21 cellular contexts compared by ENCODE assay signal in the genomic region with DNA sequence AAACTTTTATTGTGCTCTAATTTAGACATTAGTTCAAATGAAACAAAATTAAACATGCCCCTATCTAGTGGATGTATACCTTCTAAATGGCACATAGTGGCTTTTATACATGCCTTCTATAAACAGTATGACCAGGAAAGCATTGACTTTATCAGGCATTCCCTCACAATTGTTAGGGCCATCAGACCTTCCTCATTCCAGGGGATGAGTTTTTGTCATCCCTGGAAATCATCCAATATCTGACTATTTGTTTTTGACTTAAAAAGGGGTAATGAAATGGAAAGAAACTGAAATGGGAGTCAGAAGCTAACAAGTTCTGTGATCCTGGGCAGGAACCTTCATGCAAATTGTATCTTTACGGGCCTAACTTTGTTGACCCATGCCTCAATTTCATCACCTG.
"Had no signal": no experiment of that assay in that cellular context is flagged by ENCODE, and none has a peak within 500 bp of the region (broad histone marks: within the 10 kb centered on the region; RNA-seq: fewer than 3 reads in every experiment).

No MANE protein-coding gene starts in this region.

- DNase-seq: activated CD4-positive, alpha-beta T cell treated with anti-CD3 and anti-CD28 coated beads for 1 hour; activated CD4-positive, alpha-beta T cell treated with anti-CD3 and anti-CD28 coated beads, Interleukin-2, amount 50 U/mL, for 48 hours; activated CD8-positive, alpha-beta memory T cell treated with anti-CD3 and anti-CD28 coated beads, Interleukin-2, amount 10 ng/mL, durations not matched to agents 7 days and 5 days; activated effector memory CD4-positive, alpha-beta T cell treated with anti-CD3 and anti-CD28 coated beads, Interleukin-2, amount 50 U/mL, for 16 hours; activated T-cell treated with anti-CD3 and anti-CD28 coated beads, Interleukin-2, amount 50 U/mL, for 1 hour; amniotic stem cell; effector CD8-positive, alpha-beta T cell; glutamatergic neuron; hippocampal formation; lower lobe of right lung; nephron progenitor cell; nucleus accumbens; posterior cingulate gyrus; sigmoid colon; stimulated activated CD4-positive, alpha-beta T cell treated with anti-CD3 and anti-CD28 coated beads, Interleukin-4, amount 100 ng/mL, for 24 hours; upper lobe of right lung; WERI-Rb-1 had no signal

- ATAC-seq: activated CD8-positive, alpha-beta memory T cell treated with anti-CD3 and anti-CD28 coated beads, Interleukin-2, amount 10 ng/mL, durations not matched to agents 7 days and 5 days; activated naive CD4-positive, alpha-beta T cell treated with anti-CD3 and anti-CD28 coated beads, Interleukin-2, amount 50 U/mL, for 72 hours; lower lobe of right lung; stimulated activated memory B cell treated with anti-CD40 and anti-IgM and Interleukin-4, amounts not matched to agents 10 μg/mL and 1 μg/mL and 100 μg/mL, for 72 hours; upper lobe of right lung had no signal

- H3K9me3 Mint-ChIP-seq: dendritic cell treated with granulocyte-macrophage colony-stimulating factor and Interleukin-4, amounts not matched to agents 40 ng/mL and 50 ng/mL, for 4 days had no signal

- H3K4me1 Mint-ChIP-seq: stimulated activated memory B cell treated with anti-CD40 and anti-IgM and Interleukin-4, amounts not matched to agents 10 μg/mL and 1 μg/mL and 100 μg/mL, for 72 hours had no signal

- H3K27me3 Mint-ChIP-seq: activated CD8-positive, alpha-beta memory T cell treated with anti-CD3 and anti-CD28 coated beads, Interleukin-2, amount 10 ng/mL, durations not matched to agents 7 days and 5 days; stimulated activated memory B cell treated with anti-CD40 and anti-IgM and Interleukin-4, amounts not matched to agents 10 μg/mL and 1 μg/mL and 100 μg/mL, for 72 hours had no signal

- H3K4me3 Mint-ChIP-seq: activated CD8-positive, alpha-beta memory T cell treated with anti-CD3 and anti-CD28 coated beads, Interleukin-2, amount 10 ng/mL, durations not matched to agents 7 days and 5 days; dendritic cell treated with granulocyte-macrophage colony-stimulating factor and Interleukin-4, amounts not matched to agents 40 ng/mL and 50 ng/mL, for 4 days; nephron progenitor cell; stimulated activated memory B cell treated with anti-CD40 and anti-IgM and Interleukin-4, amounts not matched to agents 10 μg/mL and 1 μg/mL and 100 μg/mL, for 72 hours; T-helper 1 cell treated with Interleukin-12 subunit alpha and Interleukin-12 subunit beta and Interleukin-4 antibody, amounts not matched to agents 30 μg/mL and 1 μg/mL, for 36 hours had no signal

- H3K27ac Mint-ChIP-seq: activated CD8-positive, alpha-beta memory T cell treated with anti-CD3 and anti-CD28 coated beads, Interleukin-2, amount 10 ng/mL, durations not matched to agents 7 days and 5 days; dendritic cell treated with granulocyte-macrophage colony-stimulating factor and Interleukin-4, amounts not matched to agents 40 ng/mL and 50 ng/mL, for 4 days; nephron progenitor cell; T-helper 1 cell treated with Interleukin-12 subunit alpha and Interleukin-12 subunit beta and Interleukin-4 antibody, amounts not matched to agents 30 μg/mL and 1 μg/mL, for 36 hours had no signal
